Comparison of ENCODE assay signal across 9 cellular contexts in genomic region chr2:12050381-12050780, GRCh38.
A peak's percentile ranks its signal among the peaks of the same experiment; 100 is the strongest.
DNase-seq lines count a peak whose midpoint lies in the region; ATAC-seq and TF ChIP-seq lines count a peak whose summit lies in the region.
"Had no signal": no experiment of that assay in that cellular context is flagged by ENCODE, and none has a peak within 500 bp of the region (broad histone marks: within the 10 kb centered on the region; RNA-seq: fewer than 3 reads in every experiment).

No MANE protein-coding gene starts in this region.

- peak; percentile 45 for ATAC-seq in GM18505 (IDR thresholded peaks at IDR 0.05; ENCODE audit: unreplicated experiment)
- peak; percentile 38 for ATAC-seq in HG03378 (IDR thresholded peaks at IDR 0.05; ENCODE audit: unreplicated experiment)
- no peak for ATAC-seq in natural killer cell treated with Interleukin-12 subunit alpha and Interleukin-12 subunit beta and Interleukin-15 and Interleukin-18, amount 100 ng/mL, for 72 hours
- ATAC-seq in HG02678 (IDR thresholded peaks at IDR 0.05; ENCODE audit: unreplicated experiment), result no peak
- ATAC-seq in HG02970 (IDR thresholded peaks at IDR 0.05; ENCODE audit: low FRiP score, unreplicated experiment), result no peak
- ATAC-seq in GM19397 (IDR thresholded peaks at IDR 0.05; ENCODE audit: unreplicated experiment), result no peak

- H3K27me3 Mint-ChIP-seq in natural killer cell treated with Interleukin-12 subunit alpha and Interleukin-12 subunit beta and Interleukin-15 and Interleukin-18, amount 100 ng/mL, for 72 hours, result peaks cover 6 to 21% of the 10 kb centered on the region in 2 donors

- peak overlapping the region in 1 of 2 donors; percentile 20 for H3K27ac Mint-ChIP-seq in natural killer cell treated with Interleukin-12 subunit alpha and Interleukin-12 subunit beta and Interleukin-15 and Interleukin-18, amount 100 ng/mL, for 72 hours
- H3K27ac Mint-ChIP-seq: activated naive CD8-positive, alpha-beta T cell treated with anti-CD3 and anti-CD28 coated beads, Interleukin-2, amount 10 ng/mL, durations not matched to agents 7 days and 5 days had no signal

- H3K4me1 Mint-ChIP-seq in natural killer cell treated with Interleukin-12 subunit alpha and Interleukin-12 subunit beta and Interleukin-15 and Interleukin-18, amount 100 ng/mL, for 72 hours (ENCODE audit: low read depth in 2 of 2), result peaks cover 59 to 64% of the 10 kb centered on the region in 2 donors

- no peak for TF ChIP-seq POLR2A in GM18505 (IDR thresholded peaks at IDR 0.05; ENCODE audit: borderline replicate concordance, extremely low read depth, insufficient read depth, insufficient read length)

- peak overlapping the region; percentile 43 for H3K4me3 Mint-ChIP-seq in natural killer cell treated with Interleukin-12 subunit alpha and Interleukin-12 subunit beta and Interleukin-15 and Interleukin-18, amount 100 ng/mL, for 72 hours
- H3K4me3 Mint-ChIP-seq: activated naive CD8-positive, alpha-beta T cell treated with anti-CD3 and anti-CD28 coated beads, Interleukin-2, amount 10 ng/mL, durations not matched to agents 7 days and 5 days had no signal

- H3K36me3 Mint-ChIP-seq in natural killer cell treated with Interleukin-12 subunit alpha and Interleukin-12 subunit beta and Interleukin-15 and Interleukin-18, amount 100 ng/mL, for 72 hours, result peaks cover 13% of the 10 kb centered on the region

- DNase-seq in UCSD-AML1 (lab: John Stamatoyannopoulos, UW; ENCODE audit: unreplicated experiment), result peak; percentile 22
- DNase-seq in natural killer cell treated with Interleukin-12 subunit alpha and Interleukin-12 subunit beta and Interleukin-15 and Interleukin-18, amount 100 ng/mL, for 72 hours (ENCODE audit: low spot score), result no peak
- DNase-seq in cardiac septum (ENCODE audit: low spot score), result no peak
- DNase-seq: activated naive CD8-positive, alpha-beta T cell treated with anti-CD3 and anti-CD28 coated beads, Interleukin-2, amount 10 ng/mL, durations not matched to agents 7 days and 5 days had no signal

- intact Hi-C loops in cardiac septum (cut with DNase I), result no loop called here

- peaks cover 4% of the 10 kb centered on the region for H3K9me3 Mint-ChIP-seq in natural killer cell treated with Interleukin-12 subunit alpha and Interleukin-12 subunit beta and Interleukin-15 and Interleukin-18, amount 100 ng/mL, for 72 hours

Comparison
In these comparisons a context has a peak if more than half of its experiments do, and no peak if none do; other contexts are left out.
1. ATAC-seq: peak in GM18505 (single experiment) and HG03378 (single experiment); none in natural killer cell treated with Interleukin-12 subunit alpha and Interleukin-12 subunit beta and Interleukin-15 and Interleukin-18, amount 100 ng/mL, for 72 hours (0 of 2), HG02678 (single experiment), HG02970 (single experiment) and GM19397 (single experiment).